In the genomic region with DNA sequence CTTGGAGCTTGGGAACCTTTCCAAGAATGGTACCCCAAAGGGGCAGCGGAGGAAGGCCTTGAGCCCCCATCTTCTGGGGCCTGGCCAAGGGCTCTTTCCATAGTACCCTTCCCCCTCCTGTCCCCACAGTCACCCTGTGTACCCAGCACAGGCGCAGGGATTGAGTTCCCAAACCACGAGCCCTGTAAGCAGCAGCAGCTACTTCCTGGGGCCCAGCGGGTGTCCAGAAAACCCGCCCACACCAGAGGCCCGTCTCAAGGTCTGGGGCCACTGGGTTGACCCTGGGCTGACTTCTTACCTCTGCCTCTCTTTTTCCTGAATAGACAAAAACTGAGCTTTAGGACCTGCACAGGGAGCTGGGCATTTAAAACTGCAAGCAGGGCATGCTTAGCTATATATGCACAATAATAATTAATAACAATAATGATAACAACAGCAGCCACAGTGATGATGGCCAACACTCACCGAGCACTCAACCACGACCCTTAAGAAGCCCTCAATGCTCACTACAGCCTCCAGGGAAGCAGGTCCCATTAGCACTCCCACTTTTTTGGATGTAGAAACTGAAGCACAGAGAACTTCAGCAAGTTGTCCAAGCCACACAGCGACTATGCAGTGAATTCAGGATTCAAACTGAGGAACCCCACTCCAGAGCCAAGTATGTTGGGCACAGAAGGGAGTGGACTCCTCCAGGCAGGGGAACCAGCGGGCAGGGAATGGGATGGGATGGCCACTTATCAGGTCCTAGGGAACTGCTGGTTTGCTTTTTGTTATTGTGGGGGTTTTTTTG, we compare ENCODE assay signal across 1 cellular context.
TF ChIP-seq lines count a peak whose summit lies in the region.

No MANE protein-coding gene starts in this region.

TF ChIP-seq in HepG2, 621 proteins besides CTCF, POLR2A, EP300 and RAD21 (continued from another document and continues in another):
- peak; percentile 77; the same call in 1 of the 2 replicates for TF ChIP-seq NRL (CRISPR knock-in tag; IDR thresholded peaks at IDR 0.05; ENCODE audit: borderline replicate concordance)
- no peak for TF ChIP-seq YY1 (IDR thresholded peaks at IDR 0.05; ENCODE audit: insufficient read depth, insufficient replicate concordance, low read depth, low read length)
- peak; percentile 37; the same call in 1 of the 2 replicates for TF ChIP-seq ZNF746 (CRISPR knock-in tag; IDR thresholded peaks at IDR 0.05)
- TF ChIP-seq ZNF737 (CRISPR knock-in tag; IDR thresholded peaks at IDR 0.05; ENCODE audit: borderline replicate concordance): no peak
- TF ChIP-seq ZFP41 (CRISPR knock-in tag; IDR thresholded peaks at IDR 0.05; ENCODE audit: borderline replicate concordance): no peak
- TF ChIP-seq, protein P1, sequence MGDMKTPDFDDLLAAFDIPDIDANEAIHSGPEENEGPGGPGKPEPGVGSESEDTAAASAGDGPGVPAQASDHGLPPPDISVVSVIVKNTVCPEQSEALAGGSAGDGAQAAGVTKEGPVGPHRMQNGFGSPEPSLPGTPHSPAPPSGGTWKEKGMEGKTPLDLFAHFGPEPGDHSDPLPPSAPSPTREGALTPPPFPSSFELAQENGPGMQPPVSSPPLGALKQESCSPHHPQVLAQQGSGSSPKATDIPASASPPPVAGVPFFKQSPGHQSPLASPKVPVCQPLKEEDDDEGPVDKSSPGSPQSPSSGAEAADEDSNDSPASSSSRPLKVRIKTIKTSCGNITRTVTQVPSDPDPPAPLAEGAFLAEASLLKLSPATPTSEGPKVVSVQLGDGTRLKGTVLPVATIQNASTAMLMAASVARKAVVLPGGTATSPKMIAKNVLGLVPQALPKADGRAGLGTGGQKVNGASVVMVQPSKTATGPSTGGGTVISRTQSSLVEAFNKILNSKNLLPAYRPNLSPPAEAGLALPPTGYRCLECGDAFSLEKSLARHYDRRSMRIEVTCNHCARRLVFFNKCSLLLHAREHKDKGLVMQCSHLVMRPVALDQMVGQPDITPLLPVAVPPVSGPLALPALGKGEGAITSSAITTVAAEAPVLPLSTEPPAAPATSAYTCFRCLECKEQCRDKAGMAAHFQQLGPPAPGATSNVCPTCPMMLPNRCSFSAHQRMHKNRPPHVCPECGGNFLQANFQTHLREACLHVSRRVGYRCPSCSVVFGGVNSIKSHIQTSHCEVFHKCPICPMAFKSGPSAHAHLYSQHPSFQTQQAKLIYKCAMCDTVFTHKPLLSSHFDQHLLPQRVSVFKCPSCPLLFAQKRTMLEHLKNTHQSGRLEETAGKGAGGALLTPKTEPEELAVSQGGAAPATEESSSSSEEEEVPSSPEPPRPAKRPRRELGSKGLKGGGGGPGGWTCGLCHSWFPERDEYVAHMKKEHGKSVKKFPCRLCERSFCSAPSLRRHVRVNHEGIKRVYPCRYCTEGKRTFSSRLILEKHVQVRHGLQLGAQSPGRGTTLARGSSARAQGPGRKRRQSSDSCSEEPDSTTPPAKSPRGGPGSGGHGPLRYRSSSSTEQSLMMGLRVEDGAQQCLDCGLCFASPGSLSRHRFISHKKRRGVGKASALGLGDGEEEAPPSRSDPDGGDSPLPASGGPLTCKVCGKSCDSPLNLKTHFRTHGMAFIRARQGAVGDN (CRISPR knock-in tag; IDR thresholded peaks at IDR 0.05): peak; percentile 70
- TF ChIP-seq ZBTB38 (CRISPR knock-in tag; IDR thresholded peaks at IDR 0.05): peak; percentile 45; the same call in 1 of the 2 replicates
- TF ChIP-seq, protein P2, sequence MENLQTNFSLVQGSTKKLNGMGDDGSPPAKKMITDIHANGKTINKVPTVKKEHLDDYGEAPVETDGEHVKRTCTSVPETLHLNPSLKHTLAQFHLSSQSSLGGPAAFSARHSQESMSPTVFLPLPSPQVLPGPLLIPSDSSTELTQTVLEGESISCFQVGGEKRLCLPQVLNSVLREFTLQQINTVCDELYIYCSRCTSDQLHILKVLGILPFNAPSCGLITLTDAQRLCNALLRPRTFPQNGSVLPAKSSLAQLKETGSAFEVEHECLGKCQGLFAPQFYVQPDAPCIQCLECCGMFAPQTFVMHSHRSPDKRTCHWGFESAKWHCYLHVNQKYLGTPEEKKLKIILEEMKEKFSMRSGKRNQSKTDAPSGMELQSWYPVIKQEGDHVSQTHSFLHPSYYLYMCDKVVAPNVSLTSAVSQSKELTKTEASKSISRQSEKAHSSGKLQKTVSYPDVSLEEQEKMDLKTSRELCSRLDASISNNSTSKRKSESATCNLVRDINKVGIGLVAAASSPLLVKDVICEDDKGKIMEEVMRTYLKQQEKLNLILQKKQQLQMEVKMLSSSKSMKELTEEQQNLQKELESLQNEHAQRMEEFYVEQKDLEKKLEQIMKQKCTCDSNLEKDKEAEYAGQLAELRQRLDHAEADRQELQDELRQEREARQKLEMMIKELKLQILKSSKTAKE (CRISPR knock-in tag; IDR thresholded peaks at IDR 0.05; ENCODE audit: borderline replicate concordance): peak; percentile 66
- TF ChIP-seq, protein P3, sequence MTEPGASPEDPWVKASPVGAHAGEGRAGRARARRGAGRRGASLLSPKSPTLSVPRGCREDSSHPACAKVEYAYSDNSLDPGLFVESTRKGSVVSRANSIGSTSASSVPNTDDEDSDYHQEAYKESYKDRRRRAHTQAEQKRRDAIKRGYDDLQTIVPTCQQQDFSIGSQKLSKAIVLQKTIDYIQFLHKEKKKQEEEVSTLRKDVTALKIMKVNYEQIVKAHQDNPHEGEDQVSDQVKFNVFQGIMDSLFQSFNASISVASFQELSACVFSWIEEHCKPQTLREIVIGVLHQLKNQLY (CRISPR knock-in tag; IDR thresholded peaks at IDR 0.05): peak; percentile 50; the same call in 1 of the 2 replicates
- TF ChIP-seq ATM (IDR thresholded peaks at IDR 0.05; ENCODE audit: borderline replicate concordance): no peak
- TF ChIP-seq ETV5 (CRISPR knock-in tag; IDR thresholded peaks at IDR 0.05; ENCODE audit: borderline replicate concordance): peak; percentile 79; the same call in 1 of the 2 replicates
- TF ChIP-seq, protein P4, sequence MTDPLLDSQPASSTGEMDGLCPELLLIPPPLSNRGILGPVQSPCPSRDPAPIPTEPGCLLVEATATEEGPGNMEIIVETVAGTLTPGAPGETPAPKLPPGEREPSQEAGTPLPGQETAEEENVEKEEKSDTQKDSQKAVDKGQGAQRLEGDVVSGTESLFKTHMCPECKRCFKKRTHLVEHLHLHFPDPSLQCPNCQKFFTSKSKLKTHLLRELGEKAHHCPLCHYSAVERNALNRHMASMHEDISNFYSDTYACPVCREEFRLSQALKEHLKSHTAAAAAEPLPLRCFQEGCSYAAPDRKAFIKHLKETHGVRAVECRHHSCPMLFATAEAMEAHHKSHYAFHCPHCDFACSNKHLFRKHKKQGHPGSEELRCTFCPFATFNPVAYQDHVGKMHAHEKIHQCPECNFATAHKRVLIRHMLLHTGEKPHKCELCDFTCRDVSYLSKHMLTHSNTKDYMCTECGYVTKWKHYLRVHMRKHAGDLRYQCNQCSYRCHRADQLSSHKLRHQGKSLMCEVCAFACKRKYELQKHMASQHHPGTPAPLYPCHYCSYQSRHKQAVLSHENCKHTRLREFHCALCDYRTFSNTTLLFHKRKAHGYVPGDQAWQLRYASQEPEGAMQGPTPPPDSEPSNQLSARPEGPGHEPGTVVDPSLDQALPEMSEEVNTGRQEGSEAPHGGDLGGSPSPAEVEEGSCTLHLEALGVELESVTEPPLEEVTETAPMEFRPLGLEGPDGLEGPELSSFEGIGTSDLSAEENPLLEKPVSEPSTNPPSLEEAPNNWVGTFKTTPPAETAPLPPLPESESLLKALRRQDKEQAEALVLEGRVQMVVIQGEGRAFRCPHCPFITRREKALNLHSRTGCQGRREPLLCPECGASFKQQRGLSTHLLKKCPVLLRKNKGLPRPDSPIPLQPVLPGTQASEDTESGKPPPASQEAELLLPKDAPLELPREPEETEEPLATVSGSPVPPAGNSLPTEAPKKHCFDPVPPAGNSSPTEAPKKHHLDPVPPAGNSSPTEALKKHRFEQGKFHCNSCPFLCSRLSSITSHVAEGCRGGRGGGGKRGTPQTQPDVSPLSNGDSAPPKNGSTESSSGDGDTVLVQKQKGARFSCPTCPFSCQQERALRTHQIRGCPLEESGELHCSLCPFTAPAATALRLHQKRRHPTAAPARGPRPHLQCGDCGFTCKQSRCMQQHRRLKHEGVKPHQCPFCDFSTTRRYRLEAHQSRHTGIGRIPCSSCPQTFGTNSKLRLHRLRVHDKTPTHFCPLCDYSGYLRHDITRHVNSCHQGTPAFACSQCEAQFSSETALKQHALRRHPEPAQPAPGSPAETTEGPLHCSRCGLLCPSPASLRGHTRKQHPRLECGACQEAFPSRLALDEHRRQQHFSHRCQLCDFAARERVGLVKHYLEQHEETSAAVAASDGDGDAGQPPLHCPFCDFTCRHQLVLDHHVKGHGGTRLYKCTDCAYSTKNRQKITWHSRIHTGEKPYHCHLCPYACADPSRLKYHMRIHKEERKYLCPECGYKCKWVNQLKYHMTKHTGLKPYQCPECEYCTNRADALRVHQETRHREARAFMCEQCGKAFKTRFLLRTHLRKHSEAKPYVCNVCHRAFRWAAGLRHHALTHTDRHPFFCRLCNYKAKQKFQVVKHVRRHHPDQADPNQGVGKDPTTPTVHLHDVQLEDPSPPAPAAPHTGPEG (CRISPR knock-in tag; IDR thresholded peaks at IDR 0.05): peak; percentile 33; the same call in 1 of the 2 replicates
- TF ChIP-seq GABPB1 (CRISPR knock-in tag; IDR thresholded peaks at IDR 0.05): 0 out of 2 replicates have a peak, but pooled peaks have one; percentile 34
- peak; percentile 59 for TF ChIP-seq MED1 (CRISPR knock-in tag; IDR thresholded peaks at IDR 0.05)
- no peak for TF ChIP-seq HOXA9 (CRISPR knock-in tag; IDR thresholded peaks at IDR 0.05; ENCODE audit: borderline replicate concordance)
- TF ChIP-seq ZNF883 (CRISPR knock-in tag; IDR thresholded peaks at IDR 0.05; ENCODE audit: not compliant biosample characterization): no peak
- no peak for TF ChIP-seq ZNF556 (CRISPR knock-in tag; IDR thresholded peaks at IDR 0.05; ENCODE audit: borderline replicate concordance)
- TF ChIP-seq ZNF790 (CRISPR knock-in tag; IDR thresholded peaks at IDR 0.05; ENCODE audit: borderline replicate concordance): no peak
- TF ChIP-seq, protein P5, sequence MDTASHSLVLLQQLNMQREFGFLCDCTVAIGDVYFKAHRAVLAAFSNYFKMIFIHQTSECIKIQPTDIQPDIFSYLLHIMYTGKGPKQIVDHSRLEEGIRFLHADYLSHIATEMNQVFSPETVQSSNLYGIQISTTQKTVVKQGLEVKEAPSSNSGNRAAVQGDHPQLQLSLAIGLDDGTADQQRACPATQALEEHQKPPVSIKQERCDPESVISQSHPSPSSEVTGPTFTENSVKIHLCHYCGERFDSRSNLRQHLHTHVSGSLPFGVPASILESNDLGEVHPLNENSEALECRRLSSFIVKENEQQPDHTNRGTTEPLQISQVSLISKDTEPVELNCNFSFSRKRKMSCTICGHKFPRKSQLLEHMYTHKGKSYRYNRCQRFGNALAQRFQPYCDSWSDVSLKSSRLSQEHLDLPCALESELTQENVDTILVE (CRISPR knock-in tag; IDR thresholded peaks at IDR 0.05): no peak
- no peak for TF ChIP-seq KLF13 (CRISPR knock-in tag; IDR thresholded peaks at IDR 0.05)
- TF ChIP-seq ZFY (CRISPR knock-in tag; IDR thresholded peaks at IDR 0.05): peak; percentile 28; the same call in 1 of the 2 replicates
- TF ChIP-seq, protein P6, sequence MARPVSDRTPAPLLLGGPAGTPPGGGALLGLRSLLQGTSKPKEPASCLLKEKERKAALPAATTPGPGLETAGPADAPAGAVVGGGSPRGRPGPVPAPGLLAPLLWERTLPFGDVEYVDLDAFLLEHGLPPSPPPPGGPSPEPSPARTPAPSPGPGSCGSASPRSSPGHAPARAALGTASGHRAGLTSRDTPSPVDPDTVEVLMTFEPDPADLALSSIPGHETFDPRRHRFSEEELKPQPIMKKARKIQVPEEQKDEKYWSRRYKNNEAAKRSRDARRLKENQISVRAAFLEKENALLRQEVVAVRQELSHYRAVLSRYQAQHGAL (CRISPR knock-in tag; IDR thresholded peaks at IDR 0.05; ENCODE audit: not compliant biosample characterization): peak; percentile 58
- TF ChIP-seq HDAC1 (CRISPR knock-in tag; IDR thresholded peaks at IDR 0.05): peak; percentile 52
- TF ChIP-seq, protein P7, sequence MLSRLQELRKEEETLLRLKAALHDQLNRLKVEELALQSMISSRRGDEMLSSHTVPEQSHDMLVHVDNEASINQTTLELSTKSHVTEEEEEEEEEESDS (CRISPR knock-in tag; IDR thresholded peaks at IDR 0.05; ENCODE audit: borderline replicate concordance): no peak
- TF ChIP-seq, protein P8, sequence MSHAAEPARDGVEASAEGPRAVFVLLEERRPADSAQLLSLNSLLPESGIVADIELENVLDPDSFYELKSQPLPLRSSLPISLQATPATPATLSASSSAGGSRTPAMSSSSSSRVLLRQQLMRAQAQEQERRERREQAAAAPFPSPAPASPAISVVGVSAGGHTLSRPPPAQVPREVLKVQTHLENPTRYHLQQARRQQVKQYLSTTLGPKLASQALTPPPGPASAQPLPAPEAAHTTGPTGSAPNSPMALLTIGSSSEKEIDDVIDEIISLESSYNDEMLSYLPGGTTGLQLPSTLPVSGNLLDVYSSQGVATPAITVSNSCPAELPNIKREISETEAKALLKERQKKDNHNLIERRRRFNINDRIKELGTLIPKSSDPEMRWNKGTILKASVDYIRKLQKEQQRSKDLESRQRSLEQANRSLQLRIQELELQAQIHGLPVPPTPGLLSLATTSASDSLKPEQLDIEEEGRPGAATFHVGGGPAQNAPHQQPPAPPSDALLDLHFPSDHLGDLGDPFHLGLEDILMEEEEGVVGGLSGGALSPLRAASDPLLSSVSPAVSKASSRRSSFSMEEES (CRISPR knock-in tag; IDR thresholded peaks at IDR 0.05): no peak
- TF ChIP-seq FOXO1 (CRISPR knock-in tag; IDR thresholded peaks at IDR 0.05): 0 out of 2 replicates have a peak, but pooled peaks have one; percentile 13
- no peak; the same call in 1 of the 2 replicates for TF ChIP-seq ZNF563 (CRISPR knock-in tag; IDR thresholded peaks at IDR 0.05)
- TF ChIP-seq, protein P9, sequence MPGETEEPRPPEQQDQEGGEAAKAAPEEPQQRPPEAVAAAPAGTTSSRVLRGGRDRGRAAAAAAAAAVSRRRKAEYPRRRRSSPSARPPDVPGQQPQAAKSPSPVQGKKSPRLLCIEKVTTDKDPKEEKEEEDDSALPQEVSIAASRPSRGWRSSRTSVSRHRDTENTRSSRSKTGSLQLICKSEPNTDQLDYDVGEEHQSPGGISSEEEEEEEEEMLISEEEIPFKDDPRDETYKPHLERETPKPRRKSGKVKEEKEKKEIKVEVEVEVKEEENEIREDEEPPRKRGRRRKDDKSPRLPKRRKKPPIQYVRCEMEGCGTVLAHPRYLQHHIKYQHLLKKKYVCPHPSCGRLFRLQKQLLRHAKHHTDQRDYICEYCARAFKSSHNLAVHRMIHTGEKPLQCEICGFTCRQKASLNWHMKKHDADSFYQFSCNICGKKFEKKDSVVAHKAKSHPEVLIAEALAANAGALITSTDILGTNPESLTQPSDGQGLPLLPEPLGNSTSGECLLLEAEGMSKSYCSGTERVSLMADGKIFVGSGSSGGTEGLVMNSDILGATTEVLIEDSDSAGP (CRISPR knock-in tag; IDR thresholded peaks at IDR 0.05; ENCODE audit: borderline replicate concordance): no peak; the same call in 1 of the 2 replicates
- TF ChIP-seq SRSF1 (optimal IDR thresholded peaks at IDR 0.05; ENCODE audit: low read depth, low read length): no peak
- no peak for TF ChIP-seq MAF1 (CRISPR knock-in tag; IDR thresholded peaks at IDR 0.05; ENCODE audit: borderline replicate concordance)
- no peak for TF ChIP-seq HIVEP1 (CRISPR knock-in tag; IDR thresholded peaks at IDR 0.05)
- TF ChIP-seq CHD4 (IDR thresholded peaks at IDR 0.05; ENCODE audit: borderline replicate concordance, low read length): peak; percentile 3; the same call in 1 of the 2 replicates
- no peak for TF ChIP-seq SIX4 (CRISPR knock-in tag; IDR thresholded peaks at IDR 0.05)
- no peak for TF ChIP-seq CAMTA2 (CRISPR knock-in tag; IDR thresholded peaks at IDR 0.05; ENCODE audit: borderline replicate concordance)
- TF ChIP-seq HOXA3 (CRISPR knock-in tag; IDR thresholded peaks at IDR 0.05): peak; percentile 24; the same call in 1 of the 2 replicates
- TF ChIP-seq ZNF768 (CRISPR knock-in tag; IDR thresholded peaks at IDR 0.05): peak; percentile 76; the same call in 1 of the 2 replicates
